17 cellular contexts compared by ENCODE assay signal in genomic region chr9:129053020-129053419, GRCh38. TPM values are rescaled to one million over a fixed set of nuclear protein-coding genes. Genes with fewer than 3 reads are reported as not detected.
DNase-seq lines count a peak whose midpoint lies in the region; ATAC-seq and TF ChIP-seq lines count a peak whose summit lies in the region.
"Had no signal": no experiment of that assay in that cellular context is flagged by ENCODE, and none has a peak within 500 bp of the region (broad histone marks: within the 10 kb centered on the region; RNA-seq: fewer than 3 reads in every experiment).

No MANE protein-coding gene starts in this region.

- H3K27ac ChIP-seq in HCT116 (ENCODE audit: low read depth, low read length) (no peak overlapping the region), PC-9 (peak overlapping the region; percentile 74), esophagus squamous epithelium (peak overlapping the region; percentile 6 to 77 (median 36)), stomach (peak overlapping the region; percentile 74 to 86 (median 76))
- H3K27ac ChIP-seq: SJCRH30 had no signal

- TF ChIP-seq RAD21 in HCT116 (IDR thresholded peaks at IDR 0.05; ENCODE audit: low read depth): no peak

- no peak overlapping the region for H3K4me3 ChIP-seq in HCT116 (replicated peaks in 1 of 2; ENCODE audit: low read depth in 1 of 2, low read length in 2 of 2)
- no peak overlapping the region; the same call in 1 of the 2 replicates for H3K4me3 ChIP-seq in PC-9
- no peak overlapping the region for H3K4me3 ChIP-seq in esophagus squamous epithelium
- no peak overlapping the region for H3K4me3 ChIP-seq in stomach
- H3K4me3 ChIP-seq: MG63, SJCRH30 had no signal

- H3K9me2 ChIP-seq in HCT116 (ENCODE audit: insufficient read depth) (no peaks in the 10 kb centered on the region), PC-9 (ENCODE audit: insufficient read depth) (no peaks in the 10 kb centered on the region)

- ATAC-seq in HCT116 (peak; percentile 21; the same call in 1 of the 2 replicates), HG03354 (IDR thresholded peaks at IDR 0.05; ENCODE audit: poor library complexity, severe bottlenecking, unreplicated experiment) (no peak), GM19035 (IDR thresholded peaks at IDR 0.05; ENCODE audit: unreplicated experiment) (no peak)

- no peak overlapping the region for H3K9ac ChIP-seq in HCT116 (ENCODE audit: low read length)

- H3K9me3 ChIP-seq in HCT116 (ENCODE audit: control insufficient read depth in 1 of 2, insufficient read depth in 1 of 2, low read depth in 1 of 2, low read length in 2 of 2): no peaks in the 10 kb centered on the region
- H3K9me3 ChIP-seq in PC-9 (ENCODE audit: insufficient read depth, low read depth): no peaks in the 10 kb centered on the region
- no peaks in the 10 kb centered on the region for H3K9me3 ChIP-seq in esophagus squamous epithelium
- H3K9me3 ChIP-seq in stomach: no peaks in the 10 kb centered on the region
- H3K9me3 ChIP-seq: Caco-2, MG63, SJCRH30 had no signal

- DNase-seq in HCT116 (ENCODE audit: low read depth, low spot score) (no peak), PC-9 (no peak), esophagus squamous epithelium (lab: John Stamatoyannopoulos, UW) (no peak), stomach (no peak)
- no peak for DNase-seq in activated CD8-positive, alpha-beta memory T cell treated with anti-CD3 and anti-CD28 coated beads, Interleukin-2, amount 50 U/mL, for 4 hours
- DNase-seq in stimulated activated CD4-positive, alpha-beta T cell treated with anti-CD3 and anti-CD28 coated beads, Interleukin-12 subunit alpha, Interleukin-12 subunit beta, amount 100 ng/mL, for 4 hours: no peak
- DNase-seq: Caco-2; CD4-positive, CD25-positive, alpha-beta regulatory T cell; EL; Karpas-422; MG63; NCI-H1092 treated with DMSO at 0.1 percent for 48 hours; NCI-H2107; NCI-H524 treated with DMSO at 0.1 percent for 48 hours; SJCRH30 had no signal

- H2AFZ ChIP-seq in HCT116 (ENCODE audit: low read depth, low read length, poor library complexity, severe bottlenecking): no peak overlapping the region
- no peak overlapping the region for H2AFZ ChIP-seq in PC-9

- POLR2A ChIA-PET in HCT116 (lab: Charles Lee) (no interaction called here), PC-9 (lab: Charles Lee; ENCODE audit: unreplicated experiment) (interaction anchor here (0.5 to 0.8 kb wide), 2 partner anchors 28 to 573 kb away, joined by 3 to 8 read pairs; no protein-coding TSS in a partner anchor)

- H3K4me2 ChIP-seq in HCT116 (ENCODE audit: low read length): peak overlapping the region; percentile 57
- H3K4me2 ChIP-seq in PC-9: peak overlapping the region; percentile 61

- TF ChIP-seq EP300 in stomach (IDR thresholded peaks at IDR 0.05): no peak

- H3K36me3 ChIP-seq in HCT116 (ENCODE audit: control insufficient read depth in 1 of 2, insufficient read depth in 2 of 2, low read length in 2 of 2) (no peaks in the 10 kb centered on the region; a peak in 1 of 4 replicates), PC-9 (ENCODE audit: low read depth) (peaks cover 20% of the 10 kb centered on the region), esophagus squamous epithelium (peaks cover 14 to 100% (median 19%) of the 10 kb centered on the region in 3 donors), stomach (peaks cover 47 to 97% (median 93%) of the 10 kb centered on the region in 4 donors)
- H3K36me3 ChIP-seq: MG63 had no signal

- 76 to 87% methylated on average over 6 of the region's 6 CpGs for WGBS in esophagus squamous epithelium, 2 donors
- 79 to 88% (median 85%) methylated on average over 6 of the region's 6 CpGs for WGBS in stomach, 5 donors

- RAD21 ChIA-PET in HCT116 (lab: Charles Lee; ENCODE audit: low non-redundant PET in 1 of 2, low total read pairs in 2 of 2, uncharacterized antibody in 2 of 2, unreplicated experiment in 2 of 2): no interaction called here

- intact Hi-C loops in HCT116 (cut with micrococcal nuclease) (no loop called here), PC-9 (cut with micrococcal nuclease; ENCODE audit: unreplicated experiment) (loop anchor here (2.0 to 10.0 kb wide), 2 partner anchors 58 to 498 kb away; partner anchors contain the start of genes CRAT, PTPA and SPTAN1), esophagus squamous epithelium (cut with DNase I) (no loop called here), stomach (cut with DNase I; ENCODE audit: low total_unique reads) (no loop called here)

- peaks cover 14 to 17% of the 10 kb centered on the region in 2 experiments for H3K4me1 ChIP-seq in HCT116 (ENCODE audit: control insufficient read depth in 1 of 2, insufficient read depth in 2 of 2, low read length in 2 of 2)
- peaks cover 36% of the 10 kb centered on the region for H3K4me1 ChIP-seq in PC-9 (replicated peaks; ENCODE audit: insufficient read depth)
- peaks cover 0 to 20% (median 3%) of the 10 kb centered on the region in 3 donors for H3K4me1 ChIP-seq in esophagus squamous epithelium
- peaks cover 5 to 16% (median 14%) of the 10 kb centered on the region in 4 donors for H3K4me1 ChIP-seq in stomach
- H3K4me1 ChIP-seq: Caco-2, SJCRH30 had no signal

- TF ChIP-seq POLR2A in HCT116 (IDR thresholded peaks at IDR 0.05; ENCODE audit: borderline replicate concordance, extremely low read depth, insufficient read depth, insufficient read length) (no peak), esophagus squamous epithelium (IDR thresholded peaks at IDR 0.05) (no peak), stomach (IDR thresholded peaks at IDR 0.05) (no peak)

- H4K20me1 ChIP-seq in HCT116 (ENCODE audit: insufficient read depth): no peaks in the 10 kb centered on the region
- no peaks in the 10 kb centered on the region for H4K20me1 ChIP-seq in PC-9 (ENCODE audit: insufficient read depth)

- CTCF ChIA-PET in HCT116 (lab: Charles Lee) (no interaction called here), PC-9 (lab: Charles Lee) (interaction anchor here (1.2 kb wide), 1 partner anchor 25 kb away, joined by 15 read pairs; the partner anchor contains the start of gene SH3GLB2)

- H3F3A ChIP-seq in PC-9 (ENCODE audit: insufficient read depth, low read depth): peaks cover 45% of the 10 kb centered on the region

- TF ChIP-seq CTCF in HCT116 (IDR thresholded peaks at IDR 0.05 in 2 of 3, conservative IDR thresholded peaks at IDR 0.05 in 1 of 3; ENCODE audit: borderline replicate concordance in 1 of 3, insufficient read depth in 1 of 3, low read depth in 2 of 3, low read length in 2 of 3): no peak
- TF ChIP-seq CTCF in PC-9 (conservative IDR thresholded peaks at IDR 0.05): no peak
- TF ChIP-seq CTCF in esophagus squamous epithelium (IDR thresholded peaks at IDR 0.05): no peak
- TF ChIP-seq CTCF in stomach (IDR thresholded peaks at IDR 0.05): no peak

- H3K79me2 ChIP-seq in HCT116 (ENCODE audit: insufficient read depth, low read length): no peaks in the 10 kb centered on the region
- peaks cover 6% of the 10 kb centered on the region; the same call in 1 of the 2 replicates for H3K79me2 ChIP-seq in PC-9 (ENCODE audit: low read depth)

- BruUV-seq in HCT116 (replicated peaks; lab: Mats Ljungman, UMichigan) (TSS peak; percentile 33), PC-9 (replicated peaks; lab: Mats Ljungman, UMichigan) (no TSS peak)

- no peaks in the 10 kb centered on the region for H3K27me3 ChIP-seq in HCT116 (ENCODE audit: insufficient read depth, low read length)
- no peaks in the 10 kb centered on the region for H3K27me3 ChIP-seq in PC-9 (ENCODE audit: insufficient read depth, low read depth)
- no peaks in the 10 kb centered on the region for H3K27me3 ChIP-seq in esophagus squamous epithelium
- H3K27me3 ChIP-seq in stomach: no peaks in the 10 kb centered on the region
- H3K27me3 ChIP-seq: MG63, SJCRH30 had no signal

RNA-seq across cellular contexts. Expression of gene MIGA2, which starts 16.6 kb away (rescaled TPM):
- total RNA-seq in HCT116 (2021; ENCODE audit: unreplicated experiment): 23.7 TPM
- polyA plus RNA-seq in HCT116 (2012): 14.5 and 15.4 TPM in 2 replicates
- total RNA-seq in PC-9 (2021): 40.7 and 48.2 TPM in 2 replicates
- total RNA-seq in esophagus squamous epithelium: 10 to 100 TPM; 27.5 to 49.3 (median 29.8) TPM
- total RNA-seq in stomach: 100 to 1,000 TPM in 1 of 5 donors, 10 to 100 TPM in 4; 34.5 to 175 (median 49.0) TPM
- 10 to 100 TPM in 2 of 3 donors, 1 to 10 TPM in 1; 9.0 to 28.2 (median 10.4) TPM for polyA plus RNA-seq in stomach

RNA-seq across cellular contexts. Expression of gene SH3GLB2, which starts 24.9 kb away (rescaled TPM):
- total RNA-seq in HCT116 (2021; ENCODE audit: unreplicated experiment): 87.9 TPM
- 88.5 and 89.0 TPM in 2 replicates for polyA plus RNA-seq in HCT116 (2012)
- 184 and 213 TPM in 2 replicates for total RNA-seq in PC-9 (2021)
- total RNA-seq in esophagus squamous epithelium: 100 to 1,000 TPM in 2 of 4 donors, 10 to 100 TPM in 2; 70.3 to 169 (median 113) TPM
- total RNA-seq in stomach: 100 to 1,000 TPM in 4 of 5 donors, 10 to 100 TPM in 1; 50.5 to 408 (median 138) TPM
- 100 to 1,000 TPM in 2 of 3 donors, 10 to 100 TPM in 1; 58.2 to 113 (median 102) TPM for polyA plus RNA-seq in stomach

RNA-seq across cellular contexts. Expression of gene DOLPP1, which starts 27.9 kb away (rescaled TPM):
- total RNA-seq in HCT116 (2021; ENCODE audit: unreplicated experiment) (17.4 TPM), PC-9 (2021) (21.5 and 24.4 TPM in 2 replicates), esophagus squamous epithelium (10 to 100 TPM in 3 of 4 donors, 1 to 10 TPM in 1; 9.7 to 23.0 (median 19.3) TPM), stomach (10 to 100 TPM in 4 of 5 donors, 1 to 10 TPM in 1; 5.5 to 84.0 (median 17.4) TPM)
- 12.6 and 13.4 TPM in 2 replicates for polyA plus RNA-seq in HCT116 (2012)
- polyA plus RNA-seq in stomach: 10 to 100 TPM in 1 of 3 donors, 1 to 10 TPM in 2; 3.4 to 11.4 (median 8.3) TPM

RNA-seq across cellular contexts. Expression of gene CRAT, which starts 57.6 kb away (rescaled TPM):
- 29.0 TPM for total RNA-seq in HCT116 (2021; ENCODE audit: unreplicated experiment)
- polyA plus RNA-seq in HCT116 (2012): 29.3 and 32.2 TPM in 2 replicates
- total RNA-seq in PC-9 (2021): 40.3 and 60.0 TPM in 2 replicates
- 10 to 100 TPM; 25.3 to 61.5 (median 44.9) TPM for total RNA-seq in esophagus squamous epithelium
- 10 to 100 TPM; 13.0 to 92.2 (median 49.6) TPM for total RNA-seq in stomach
- 10 to 100 TPM; 25.8 to 28.5 (median 28.1) TPM for polyA plus RNA-seq in stomach

RNA-seq across cellular contexts. Expression of gene PTPA, which starts 58.2 kb away (rescaled TPM):
- total RNA-seq in HCT116 (2021; ENCODE audit: unreplicated experiment): 177 TPM
- polyA plus RNA-seq in HCT116 (2012): 168 and 172 TPM in 2 replicates
- 182 and 197 TPM in 2 replicates for total RNA-seq in PC-9 (2021)
- total RNA-seq in esophagus squamous epithelium: 100 to 1,000 TPM in 1 of 4 donors, 10 to 100 TPM in 3; 59.1 to 110 (median 80.6) TPM
- total RNA-seq in stomach: 100 to 1,000 TPM in 1 of 5 donors, 10 to 100 TPM in 4; 12.3 to 118 (median 48.8) TPM
- 100 to 1,000 TPM in 1 of 3 donors, 10 to 100 TPM in 2; 69.2 to 111 (median 77.9) TPM for polyA plus RNA-seq in stomach
